Comparison of ENCODE assay signal across 9 cellular contexts in the genomic region with DNA sequence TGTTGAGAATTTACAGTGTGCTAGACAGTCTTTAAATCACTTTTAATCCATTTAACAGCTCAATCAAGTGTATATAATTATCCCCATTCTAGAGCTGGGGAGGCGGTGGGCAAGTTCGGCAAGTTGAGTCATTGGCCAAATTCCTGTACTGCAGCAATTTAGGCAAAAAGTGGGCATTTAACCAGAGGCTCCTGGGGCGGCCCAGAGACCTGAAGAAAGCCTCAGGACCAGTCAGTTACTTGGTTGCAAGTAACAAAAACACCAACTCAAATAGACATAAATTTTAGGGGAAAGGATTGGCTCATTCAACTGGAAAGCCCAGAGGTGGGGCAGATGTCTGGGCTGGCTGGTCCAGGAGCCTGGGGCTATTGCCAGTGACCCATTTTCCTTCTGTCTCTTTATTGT.
A peak's percentile ranks its signal among the peaks of the same experiment; 100 is the strongest.
DNase-seq lines count a peak whose midpoint lies in the region; ATAC-seq, FAIRE-seq and TF ChIP-seq lines count a peak whose summit lies in the region.
"Had no signal": no experiment of that assay in that cellular context is flagged by ENCODE, and none has a peak within 500 bp of the region (broad histone marks: within the 10 kb centered on the region; RNA-seq: fewer than 3 reads in every experiment).

No MANE protein-coding gene starts in this region.

- H3K4me1 ChIP-seq in SJCRH30 (peaks cover 8% of the 10 kb centered on the region), spleen (peaks cover 13 to 81% (median 50%) of the 10 kb centered on the region in 6 donors)

- no peak for TF ChIP-seq POLR2A in spleen (IDR thresholded peaks at IDR 0.05)

- intact Hi-C loops in spleen (cut with DNase I; ENCODE audit: low total_unique reads), result no loop called here

- peak; percentile 13 for ATAC-seq in GM18868 (IDR thresholded peaks at IDR 0.05; ENCODE audit: unreplicated experiment)

- H3K27ac ChIP-seq in SJCRH30 (peak overlapping the region; percentile 92), spleen (peak overlapping the region; percentile 57 to 85 (median 76))

- H3K9me3 ChIP-seq in SJCRH30 (replicated peaks), result no peaks in the 10 kb centered on the region
- H3K9me3 ChIP-seq in spleen, result no peaks in the 10 kb centered on the region

- H3K4me3 ChIP-seq in SJCRH30 (peak overlapping the region; percentile 50), spleen (peak overlapping the region in 7 of 8 donors; percentile 18 to 61 (median 28))

- H3K36me3 ChIP-seq in SJCRH30 (no peaks in the 10 kb centered on the region), spleen (no peaks in the 10 kb centered on the region)

- no peak for TF ChIP-seq CTCF in spleen (IDR thresholded peaks at IDR 0.05 in 8 of 11, conservative IDR thresholded peaks at IDR 0.05 in 3 of 11)
- TF ChIP-seq CTCF in D721Med (IDR thresholded peaks at IDR 0.05; ENCODE audit: insufficient read depth, missing control alignments), result no peak

- WGBS in spleen, 5 donors, result 34 to 66% (median 52%) methylated on average over 3 of the region's 3 CpGs

- FAIRE-seq in D721Med (lab: Jason Lieb, UNC), result no peak
- FAIRE-seq: small intestine had no signal

- H3K27me3 ChIP-seq in SJCRH30 (no peaks in the 10 kb centered on the region), spleen (replicated peaks in 1 of 7) (no peaks in the 10 kb centered on the region)

- DNase-seq in SJCRH30 (no peak), glomerular visceral epithelial cell (ENCODE audit: extremely low spot score) (peak; percentile 80), spleen (no peak), D721Med (ENCODE audit: insufficient read length, low spot score) (no peak), COR-L47 (lab: John Stamatoyannopoulos, UW) (no peak), DMS 273 (lab: John Stamatoyannopoulos, UW; ENCODE audit: unreplicated experiment) (no peak), NCI-H1417 (lab: John Stamatoyannopoulos, UW) (no peak)
